In genomic region chr6:156719720-156720563, GRCh38 we compare ENCODE assay signal across 8 cellular contexts. TPM values are rescaled to one million over a fixed set of nuclear protein-coding genes. Genes with fewer than 3 reads are reported as not detected.
DNase-seq lines count a peak whose midpoint lies in the region; ATAC-seq, FAIRE-seq and TF ChIP-seq lines count a peak whose summit lies in the region.

No MANE protein-coding gene starts in this region.

- peaks cover 8% of the 10 kb centered on the region for H3K36me3 Mint-ChIP-seq in Caco-2 (ENCODE audit: insufficient read depth, unreplicated experiment)
- no peaks in the 10 kb centered on the region for H3K36me3 Mint-ChIP-seq in WTC11

- H3K36me3 ChIP-seq in Caco-2 (ENCODE audit: control insufficient read depth, insufficient read depth, low read length) = no peaks in the 10 kb centered on the region
- H3K36me3 ChIP-seq in breast epithelium = no peaks in the 10 kb centered on the region
- no peaks in the 10 kb centered on the region for H3K36me3 ChIP-seq in kidney (ENCODE audit: control insufficient read depth in 1 of 2, insufficient read depth in 2 of 2, low read length in 2 of 2)

- ATAC-seq in GM21367 (IDR thresholded peaks at IDR 0.05; ENCODE audit: unreplicated experiment) (peak; percentile 75), WTC11 (peak; percentile 40)

- TF ChIP-seq CTCF in Caco-2 (IDR thresholded peaks at IDR 0.05; ENCODE audit: insufficient read depth in 1 of 2, low read depth in 1 of 2, low read length in 1 of 2, severe bottlenecking in 1 of 2, unreplicated experiment in 1 of 2) = no peak
- no peak for TF ChIP-seq CTCF in WTC11 (IDR thresholded peaks at IDR 0.05)
- TF ChIP-seq CTCF in breast epithelium (IDR thresholded peaks at IDR 0.05) = no peak
- TF ChIP-seq CTCF in kidney (IDR thresholded peaks at IDR 0.05; ENCODE audit: borderline replicate concordance, extremely low read depth, insufficient read depth) = no peak

- peaks cover 19% of the 10 kb centered on the region for H3K4me1 Mint-ChIP-seq in Caco-2 (ENCODE audit: low read depth, unreplicated experiment)
- H3K4me1 Mint-ChIP-seq in WTC11 = peaks cover 45% of the 10 kb centered on the region

- H3K27me3 Mint-ChIP-seq in Caco-2 (ENCODE audit: insufficient read depth, unreplicated experiment) (no peaks in the 10 kb centered on the region), WTC11 (ENCODE audit: low read depth) (no peaks in the 10 kb centered on the region)

- DNase-seq in Caco-2 (peak; percentile 96), HT-29 (ENCODE audit: low spot score) (peak; percentile 97), WTC11 (ENCODE audit: low spot score) (peak; percentile 74), breast epithelium (ENCODE audit: low spot score in 2 of 2) (peak; percentile 92 to 96), kidney (peak; percentile 98), HEK293T (ENCODE audit: extremely low spot score) (no peak)
- DNase-seq in stimulated activated CD4-positive, alpha-beta T cell treated with anti-CD3 and anti-CD28 coated beads, Interleukin-15, amount 100 ng/mL, for 1 hour (ENCODE audit: low read depth in 1 of 2, low spot score in 1 of 2) = peak; percentile 52 to 58

- H3K9ac ChIP-seq in kidney (ENCODE audit: low read length in 2 of 2) = peak overlapping the region; percentile 63 to 98

- FAIRE-seq in kidney (lab: Jason Lieb, UNC) = no peak

- peak overlapping the region; percentile 96 to 97 for H3K27ac ChIP-seq in breast epithelium
- peak overlapping the region; percentile 94 to 100 for H3K27ac ChIP-seq in kidney (ENCODE audit: low read depth in 2 of 2, low read length in 2 of 2)

- CTCF ChIA-PET in Caco-2 (lab: Charles Lee) = no interaction called here
- CTCF ChIA-PET in WTC11 (lab: Charles Lee) = interaction anchor here (0.5 kb wide), 1 partner anchor 8 kb away, joined by 3 read pairs; no protein-coding TSS in a partner anchor
- CTCF ChIA-PET in HEK293T (lab: Yijun Ruan, JAX) = no interaction called here

- peak overlapping the region; percentile 94 for H3K4me3 Mint-ChIP-seq in Caco-2 (ENCODE audit: unreplicated experiment)
- H3K4me3 Mint-ChIP-seq in WTC11 = peak overlapping the region; percentile 36

- H3K27ac Mint-ChIP-seq in Caco-2 (ENCODE audit: unreplicated experiment) (peak overlapping the region; percentile 98), WTC11 (peak overlapping the region; percentile 95)

- TF ChIP-seq POLR2A in breast epithelium (IDR thresholded peaks at IDR 0.05) = no peak

- intact Hi-C loops in Caco-2 (cut with micrococcal nuclease; ENCODE audit: unreplicated experiment) (loop anchor here (1.0 to 2.0 kb wide), 2 partner anchors 33 to 59 kb away; no protein-coding TSS in a partner anchor), breast epithelium (cut with DNase I; ENCODE audit: low total_unique reads) (loop anchor here (5.0 kb wide), 1 partner anchor 57 kb away; the partner anchor contains the start of gene ARID1B), kidney (cut with DNase I) (no loop called here)

- H3K27me3 ChIP-seq in Caco-2 (replicated peaks; ENCODE audit: control insufficient read depth, insufficient read depth, low read length) = no peaks in the 10 kb centered on the region
- no peaks in the 10 kb centered on the region for H3K27me3 ChIP-seq in breast epithelium

- H3K4me3 ChIP-seq in Caco-2 (ENCODE audit: low read depth, low read length) (peak overlapping the region; percentile 49), breast epithelium (peak overlapping the region; percentile 35 to 66 (median 46)), kidney (ENCODE audit: low read length in 2 of 2) (peak overlapping the region; percentile 51)

- BruUV-seq in Caco-2 (replicated peaks; lab: Mats Ljungman, UMichigan) = no TSS peak

- POLR2A ChIA-PET in Caco-2 (lab: Charles Lee) (interaction anchor here (0.6 kb wide), 1 partner anchor 60 kb away, joined by 3 read pairs; no protein-coding TSS in a partner anchor), WTC11 (lab: Charles Lee) (interaction anchor here (1.7 kb wide), 1 partner anchor 60 kb away, joined by 5 read pairs; no protein-coding TSS in a partner anchor), HEK293T (lab: Yijun Ruan, JAX) (no interaction called here)

- H3K9me3 Mint-ChIP-seq in Caco-2 (ENCODE audit: unreplicated experiment) = no peaks in the 10 kb centered on the region
- H3K9me3 Mint-ChIP-seq in WTC11 = peaks cover 5% of the 10 kb centered on the region

- H3K9me3 ChIP-seq in Caco-2 = no peaks in the 10 kb centered on the region
- H3K9me3 ChIP-seq in breast epithelium = no peaks in the 10 kb centered on the region
- no peaks in the 10 kb centered on the region for H3K9me3 ChIP-seq in kidney (ENCODE audit: control insufficient read depth in 1 of 2, low read length in 2 of 2)

- H3K4me1 ChIP-seq in Caco-2 (peaks cover 18% of the 10 kb centered on the region), breast epithelium (peaks cover 5 to 16% of the 10 kb centered on the region in 2 donors), kidney (ENCODE audit: control insufficient read depth in 1 of 2, insufficient read depth in 1 of 2, low read depth in 1 of 2, low read length in 2 of 2) (peaks cover 15 to 17% of the 10 kb centered on the region in 2 donors)

TF ChIP-seq in WTC11, 78 proteins besides CTCF, POLR2A, EP300 and RAD21 (continues in another document):
- TF ChIP-seq ZNF281 (CRISPR knock-in tag; IDR thresholded peaks at IDR 0.05) (no peak), GABPB1 (CRISPR knock-in tag; IDR thresholded peaks at IDR 0.05) (peak; percentile 75)

TF ChIP-seq in HEK293T, 16 proteins besides CTCF, POLR2A, EP300 and RAD21:
- TF ChIP-seq BHLHE40 (IDR thresholded peaks at IDR 0.05; ENCODE audit: borderline replicate concordance) = no peak
- TF ChIP-seq TARDBP (IDR thresholded peaks at IDR 0.05) = no peak
- TF ChIP-seq NFRKB (IDR thresholded peaks at IDR 0.05) = no peak
- no peak for TF ChIP-seq ARNT (IDR thresholded peaks at IDR 0.05)
- TF ChIP-seq FOXA1 (IDR thresholded peaks at IDR 0.05) = no peak
TF ChIP-seq in HEK293T: peak in this region for 0.

RNA-seq across cellular contexts. Expression of gene ARID1B, which starts 57.2 kb away (rescaled TPM):
- 58.8 and 62.2 TPM in 2 replicates for total RNA-seq in Caco-2 (2022)
- total RNA-seq in HT-29 (2014; rRNA removed; shearing (Covaris generic)) = 24.7 and 34.6 TPM in 2 replicates
- 53.8 to 60.3 TPM (median 55.9 TPM) in 3 replicates for total RNA-seq in WTC11 (2021)
- 100 to 1,000 TPM in 2 of 3 donors, 10 to 100 TPM in 1; 99.9 to 205 (median 131) TPM for total RNA-seq in breast epithelium
- total RNA-seq in kidney = 110 TPM
- 16.4 TPM for polyA plus RNA-seq in kidney (ENCODE audit: insufficient read depth, low read depth, low replicate concordance)
